17 cellular contexts compared by ENCODE assay signal in the genomic region with DNA sequence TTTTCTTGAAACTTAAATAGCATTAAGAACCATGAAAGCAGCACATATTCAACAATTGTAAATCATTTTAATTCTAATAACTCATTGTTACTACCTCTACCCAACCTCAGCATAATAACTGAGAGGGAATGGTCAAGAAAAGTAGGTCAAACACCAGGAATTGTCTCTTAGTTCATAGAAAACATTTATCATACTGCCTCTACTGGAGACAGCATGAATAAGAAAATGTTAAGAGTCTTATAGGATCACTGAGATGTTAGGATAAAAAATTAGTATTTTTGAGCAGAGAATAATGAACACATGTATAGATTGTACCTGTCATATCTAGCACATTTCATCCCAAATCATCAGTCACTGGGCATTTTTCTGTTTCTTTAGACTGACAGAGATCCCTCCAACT.
A peak's percentile ranks its signal among the peaks of the same experiment; 100 is the strongest.
DNase-seq lines count a peak whose midpoint lies in the region; ATAC-seq, FAIRE-seq and TF ChIP-seq lines count a peak whose summit lies in the region.
"Had no signal": no experiment of that assay in that cellular context is flagged by ENCODE, and none has a peak within 500 bp of the region (broad histone marks: within the 10 kb centered on the region; RNA-seq: fewer than 3 reads in every experiment).

No MANE protein-coding gene starts in this region.

- FAIRE-seq in GM12892 (lab: Jason Lieb, UNC), result no peak

- no peak overlapping the region for H3K9ac ChIP-seq in neural cell (ENCODE audit: low read length)
- H3K9ac ChIP-seq: BLaER1 treated with 17β-estradiol and CSF1 and Interleukin-3, amounts not matched to agents 10 nM and 100 nM had no signal

- no peak overlapping the region for H3K27ac ChIP-seq in neural cell (ENCODE audit: low read length)
- H3K27ac ChIP-seq: BLaER1 treated with 17β-estradiol and CSF1 and Interleukin-3, amounts not matched to agents 10 nM and 100 nM; gastroesophageal sphincter; ovary had no signal

- no peaks in the 10 kb centered on the region for H3K27me3 ChIP-seq in BE2C
- no peaks in the 10 kb centered on the region for H3K27me3 ChIP-seq in neural cell (ENCODE audit: insufficient read depth, low read depth, low read length)
- H3K27me3 ChIP-seq: BLaER1 treated with 17β-estradiol and CSF1 and Interleukin-3, amounts not matched to agents 10 nM and 100 nM; gastroesophageal sphincter; ovary had no signal

- H3K9me3 ChIP-seq in BE2C, result no peaks in the 10 kb centered on the region
- no peaks in the 10 kb centered on the region for H3K9me3 ChIP-seq in neural cell (ENCODE audit: low read length)
- H3K9me3 ChIP-seq: BLaER1 treated with 17β-estradiol and CSF1 and Interleukin-3, amounts not matched to agents 10 nM and 100 nM; gastroesophageal sphincter; ovary had no signal

- no peak for TF ChIP-seq EP300 in neural cell (conservative IDR thresholded peaks at IDR 0.05; ENCODE audit: poor library complexity, severe bottlenecking)

- H3K9me2 ChIP-seq in neural cell (ENCODE audit: insufficient read depth, low read length), result no peaks in the 10 kb centered on the region

- TF ChIP-seq POLR2A in GM12892 (IDR thresholded peaks at IDR 0.05; ENCODE audit: low read depth, low read length), result no peak

- H4K20me1 ChIP-seq in neural cell (ENCODE audit: insufficient read depth), result no peaks in the 10 kb centered on the region
- H4K20me1 ChIP-seq: BLaER1 treated with 17β-estradiol and CSF1 and Interleukin-3, amounts not matched to agents 10 nM and 100 nM had no signal

- no peaks in the 10 kb centered on the region for H3F3A ChIP-seq in neural cell (ENCODE audit: insufficient read depth, low read length, poor library complexity, severe bottlenecking)

- no peak for TF ChIP-seq RAD21 in neural cell (conservative IDR thresholded peaks at IDR 0.05)

- no peak overlapping the region for H3K4me2 ChIP-seq in neural cell (ENCODE audit: low read length)
- H3K4me2 ChIP-seq: BLaER1 treated with 17β-estradiol and CSF1 and Interleukin-3, amounts not matched to agents 10 nM and 100 nM had no signal

- no peaks in the 10 kb centered on the region for H3K36me3 ChIP-seq in BE2C
- H3K36me3 ChIP-seq in neural cell (ENCODE audit: insufficient read depth, low read length), result no peaks in the 10 kb centered on the region
- H3K36me3 ChIP-seq: BLaER1 treated with 17β-estradiol and CSF1 and Interleukin-3, amounts not matched to agents 10 nM and 100 nM; gastroesophageal sphincter; ovary had no signal

- DNase-seq in BE2C (no peak), HT-29 (ENCODE audit: low spot score) (peak; percentile 32), amniotic epithelial cell (ENCODE audit: low read depth) (peak; percentile 9), sciatic nerve (ENCODE audit: low spot score) (no peak), GM12892 (ENCODE audit: insufficient read length) (no peak), NCI-H2171 (lab: John Stamatoyannopoulos, UW) (no peak), cerebellum (ENCODE audit: low spot score) (no peak)
- DNase-seq: activated B cell treated with CpG ODN at 0.5 μM for 24 hours; activated naive CD4-positive, alpha-beta T cell treated with anti-CD3 and anti-CD28 coated beads, Interleukin-2, amount 50 U/mL, for 16 hours; effector memory CD8-positive, alpha-beta T cell; immature natural killer cell; NCI-H1048; NCI-H2171 treated with DMSO at 0.1 percent for 48 hours; ovary had no signal

- H3K4me1 ChIP-seq in BE2C, result no peaks in the 10 kb centered on the region
- H3K4me1 ChIP-seq: BLaER1 treated with 17β-estradiol and CSF1 and Interleukin-3, amounts not matched to agents 10 nM and 100 nM; gastroesophageal sphincter had no signal

- no peak for ATAC-seq in sciatic nerve
- ATAC-seq: effector memory CD8-positive, alpha-beta T cell; gastroesophageal sphincter had no signal

- TF ChIP-seq CTCF in BE2C (IDR thresholded peaks at IDR 0.05; ENCODE audit: low read depth, low read length) (peak; percentile 35; the same call in 1 of the 2 replicates), neural cell (IDR thresholded peaks at IDR 0.05; ENCODE audit: poor library complexity, severe bottlenecking) (peak; percentile 23)

- H2AFZ ChIP-seq in neural cell (ENCODE audit: low read depth, low read length), result no peak overlapping the region

- intact Hi-C loops in sciatic nerve (cut with DNase I), result no loop called here

- no peaks in the 10 kb centered on the region for H3K79me2 ChIP-seq in neural cell (replicated peaks; ENCODE audit: insufficient read depth, low read length)

- H3K4me3 ChIP-seq in BE2C (ENCODE audit: low read depth, low read length) (no peak overlapping the region), neural cell (ENCODE audit: low read length) (no peak overlapping the region)
- H3K4me3 ChIP-seq: BLaER1 treated with 17β-estradiol and CSF1 and Interleukin-3, amounts not matched to agents 10 nM and 100 nM; gastroesophageal sphincter; ovary had no signal

TF ChIP-seq in neural cell, 6 proteins besides CTCF, POLR2A, EP300 and RAD21:
- TF ChIP-seq POLR2AphosphoS5 (IDR thresholded peaks at IDR 0.05) (no peak), SMC3 (conservative IDR thresholded peaks at IDR 0.05; ENCODE audit: poor library complexity) (no peak), TAF1 (IDR thresholded peaks at IDR 0.05; ENCODE audit: low read depth) (no peak), EZH2 (IDR thresholded peaks at IDR 0.05; ENCODE audit: borderline replicate concordance, insufficient read depth, low read length, poor library complexity, severe bottlenecking) (no peak), MXI1 (conservative IDR thresholded peaks at IDR 0.05; ENCODE audit: poor library complexity, severe bottlenecking) (no peak)
- TF ChIP-seq, protein P1, sequence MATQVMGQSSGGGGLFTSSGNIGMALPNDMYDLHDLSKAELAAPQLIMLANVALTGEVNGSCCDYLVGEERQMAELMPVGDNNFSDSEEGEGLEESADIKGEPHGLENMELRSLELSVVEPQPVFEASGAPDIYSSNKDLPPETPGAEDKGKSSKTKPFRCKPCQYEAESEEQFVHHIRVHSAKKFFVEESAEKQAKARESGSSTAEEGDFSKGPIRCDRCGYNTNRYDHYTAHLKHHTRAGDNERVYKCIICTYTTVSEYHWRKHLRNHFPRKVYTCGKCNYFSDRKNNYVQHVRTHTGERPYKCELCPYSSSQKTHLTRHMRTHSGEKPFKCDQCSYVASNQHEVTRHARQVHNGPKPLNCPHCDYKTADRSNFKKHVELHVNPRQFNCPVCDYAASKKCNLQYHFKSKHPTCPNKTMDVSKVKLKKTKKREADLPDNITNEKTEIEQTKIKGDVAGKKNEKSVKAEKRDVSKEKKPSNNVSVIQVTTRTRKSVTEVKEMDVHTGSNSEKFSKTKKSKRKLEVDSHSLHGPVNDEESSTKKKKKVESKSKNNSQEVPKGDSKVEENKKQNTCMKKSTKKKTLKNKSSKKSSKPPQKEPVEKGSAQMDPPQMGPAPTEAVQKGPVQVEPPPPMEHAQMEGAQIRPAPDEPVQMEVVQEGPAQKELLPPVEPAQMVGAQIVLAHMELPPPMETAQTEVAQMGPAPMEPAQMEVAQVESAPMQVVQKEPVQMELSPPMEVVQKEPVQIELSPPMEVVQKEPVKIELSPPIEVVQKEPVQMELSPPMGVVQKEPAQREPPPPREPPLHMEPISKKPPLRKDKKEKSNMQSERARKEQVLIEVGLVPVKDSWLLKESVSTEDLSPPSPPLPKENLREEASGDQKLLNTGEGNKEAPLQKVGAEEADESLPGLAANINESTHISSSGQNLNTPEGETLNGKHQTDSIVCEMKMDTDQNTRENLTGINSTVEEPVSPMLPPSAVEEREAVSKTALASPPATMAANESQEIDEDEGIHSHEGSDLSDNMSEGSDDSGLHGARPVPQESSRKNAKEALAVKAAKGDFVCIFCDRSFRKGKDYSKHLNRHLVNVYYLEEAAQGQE (IDR thresholded peaks at IDR 0.05; ENCODE audit: borderline replicate concordance), result no peak

Comparison
In these comparisons a context has a peak if more than half of its experiments do, and no peak if none do; other contexts are left out.
1. DNase-seq: peak in HT-29 (single experiment) and amniotic epithelial cell (single experiment); none in BE2C (single experiment), sciatic nerve (single experiment), GM12892 (single experiment), NCI-H2171 (single experiment) and cerebellum (single experiment).